22 cellular contexts compared by ENCODE assay signal in the genomic region with DNA sequence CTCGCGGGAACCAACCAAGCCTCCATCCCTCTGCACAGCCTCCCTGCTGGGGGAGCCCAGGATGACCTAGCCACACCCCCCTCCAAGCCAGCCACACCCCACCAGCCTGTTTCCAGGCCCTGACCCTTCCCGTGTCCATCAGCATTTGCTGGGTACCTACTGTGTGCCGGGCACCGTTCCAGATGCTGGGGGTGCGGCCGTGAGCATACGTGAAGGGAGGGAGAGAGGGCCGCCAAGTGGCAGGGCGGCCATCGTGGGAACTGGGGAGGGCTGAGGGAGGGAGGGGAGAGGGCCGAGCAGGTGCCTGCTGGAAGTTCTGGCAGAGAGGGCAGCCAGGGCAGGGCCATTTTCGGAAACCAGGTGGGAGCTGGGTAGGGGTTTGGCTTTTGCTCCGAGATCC.
"Had no signal": no experiment of that assay in that cellular context is flagged by ENCODE, and none has a peak within 500 bp of the region (broad histone marks: within the 10 kb centered on the region; RNA-seq: fewer than 3 reads in every experiment).

No MANE protein-coding gene starts in this region.

- H3K9me3 ChIP-seq: adrenal gland, ascending aorta, esophagus muscularis mucosa, thoracic aorta, upper lobe of left lung had no signal

- H3K4me3 Mint-ChIP-seq: activated naive CD8-positive, alpha-beta T cell; activated T-cell treated with anti-CD3 and anti-CD28 coated beads, Interleukin-2, amount 50 U/mL, for 24 hours; activated T-helper 17 cell treated with anti-CD3 and anti-CD28 coated beads, Interleukin-2, amount 50 U/mL, for 72 hours had no signal

- H3K27ac Mint-ChIP-seq: activated T-helper 17 cell treated with anti-CD3 and anti-CD28 coated beads, Interleukin-2, amount 50 U/mL, for 72 hours had no signal

- DNase-seq: activated CD4-positive, alpha-beta T cell treated with anti-CD3 and anti-CD28 coated beads for 1 hour; activated CD4-positive, alpha-beta T cell treated with anti-CD3 and anti-CD28 coated beads, Interleukin-2, amount 50 U/mL, for 4 hours; activated CD8-positive, alpha-beta memory T cell treated with anti-CD3 and anti-CD28 coated beads for 24 hours; activated CD8-positive, alpha-beta memory T cell treated with anti-CD3 and anti-CD28 coated beads, Interleukin-2, amount 50 U/mL, for 4 hours; activated T-cell treated with anti-CD3 and anti-CD28 coated beads, Interleukin-2, amount 50 U/mL, for 24 hours; adrenal gland; glutamatergic neuron; immature natural killer cell; posterior cingulate gyrus; retina; stimulated activated CD4-positive, alpha-beta T cell treated with anti-CD3 and anti-CD28 coated beads, Interleukin-4, amount 100 ng/mL, for 1 hour; stimulated activated naive CD4-positive, alpha-beta T cell; T-cell had no signal

- H3K27ac ChIP-seq: adrenal gland, ascending aorta, coronary artery, esophagus muscularis mucosa, hepatocyte, thoracic aorta, upper lobe of left lung had no signal

- H3K4me3 ChIP-seq: adrenal gland, ascending aorta, coronary artery, esophagus muscularis mucosa, hepatocyte, lung, thoracic aorta, upper lobe of left lung had no signal

- H3K36me3 Mint-ChIP-seq: activated naive CD8-positive, alpha-beta T cell; immature natural killer cell; T-cell had no signal

- H3K4me1 ChIP-seq: upper lobe of left lung had no signal

- ATAC-seq: activated T-helper 17 cell treated with anti-CD3 and anti-CD28 coated beads, Interleukin-2, amount 50 U/mL, for 72 hours; T-cell had no signal

- H3K36me3 ChIP-seq: adrenal gland, ascending aorta, esophagus muscularis mucosa, thoracic aorta, upper lobe of left lung had no signal

- H3K27me3 ChIP-seq: adrenal gland, ascending aorta, hepatocyte, upper lobe of left lung had no signal

- H3K27me3 Mint-ChIP-seq: activated naive CD8-positive, alpha-beta T cell; activated T-cell treated with anti-CD3 and anti-CD28 coated beads, Interleukin-2, amount 50 U/mL, for 24 hours; activated T-helper 17 cell treated with anti-CD3 and anti-CD28 coated beads, Interleukin-2, amount 50 U/mL, for 72 hours; T-cell had no signal

- H3K9me3 Mint-ChIP-seq: activated T-cell treated with anti-CD3 and anti-CD28 coated beads, Interleukin-2, amount 50 U/mL, for 24 hours; activated T-helper 17 cell treated with anti-CD3 and anti-CD28 coated beads, Interleukin-2, amount 50 U/mL, for 72 hours; T-cell had no signal
